ENCODE assay signal across 12 cellular contexts in genomic region chr11:126311464-126312291, GRCh38. TPM values are rescaled to one million over a fixed set of nuclear protein-coding genes. Genes with fewer than 3 reads are reported as not detected.
DNase-seq lines count a peak whose midpoint lies in the region; ATAC-seq and TF ChIP-seq lines count a peak whose summit lies in the region.
"Had no signal": no experiment of that assay in that cellular context is flagged by ENCODE, and none has a peak within 500 bp of the region (broad histone marks: within the 10 kb centered on the region; RNA-seq: fewer than 3 reads in every experiment).

No MANE protein-coding gene starts in this region.

- H3K36me3 ChIP-seq in tibial nerve, result peaks cover 0 to 27% (median 0%) of the 10 kb centered on the region in 3 donors
- H3K36me3 ChIP-seq: right atrium auricular region had no signal

- H3K27me3 ChIP-seq in tibial nerve, result no peaks in the 10 kb centered on the region
- H3K27me3 ChIP-seq: right atrium auricular region had no signal

- peaks cover 0 to 50% (median 15%) of the 10 kb centered on the region in 4 donors for H3K4me1 ChIP-seq in tibial nerve

- peak; percentile 5 for TF ChIP-seq CTCF in GM12865 (IDR thresholded peaks at IDR 0.05; ENCODE audit: insufficient read depth, low read depth, low read length, missing control alignments)
- TF ChIP-seq CTCF in tibial nerve (IDR thresholded peaks at IDR 0.05), result no peak

- WGBS in tibial nerve, 2 donors, result 87 to 88% methylated on average over 13 of the region's 13 CpGs

- ATAC-seq in GM21447 (IDR thresholded peaks at IDR 0.05; ENCODE audit: unreplicated experiment), result peak; percentile 73
- ATAC-seq in HG03378 (IDR thresholded peaks at IDR 0.05; ENCODE audit: unreplicated experiment), result peak; percentile 54
- ATAC-seq in central memory CD8-positive, alpha-beta T cell (replicated peaks; ENCODE audit: extremely low read depth, poor library complexity, severe bottlenecking), result no peak

- peak overlapping the region; percentile 27 for H3K27ac Mint-ChIP-seq in central memory CD8-positive, alpha-beta T cell (ENCODE audit: low read depth)
- H3K27ac Mint-ChIP-seq: WTC11 had no signal

- no peaks in the 10 kb centered on the region for H3K9me3 Mint-ChIP-seq in central memory CD8-positive, alpha-beta T cell

- H3K4me1 Mint-ChIP-seq in central memory CD8-positive, alpha-beta T cell, result peaks cover 44% of the 10 kb centered on the region

- TF ChIP-seq POLR2A in tibial nerve (IDR thresholded peaks at IDR 0.05), result no peak

- no peak for TF ChIP-seq EP300 in tibial nerve (IDR thresholded peaks at IDR 0.05)

- no peaks in the 10 kb centered on the region for H3K9me3 ChIP-seq in tibial nerve
- H3K9me3 ChIP-seq: right atrium auricular region had no signal

- H3K4me3 ChIP-seq in GM12865 (ENCODE audit: low read depth, low read length), result no peak overlapping the region
- no peak overlapping the region for H3K4me3 ChIP-seq in tibial nerve
- H3K4me3 ChIP-seq: right atrium auricular region had no signal

- H3K27ac ChIP-seq in tibial nerve, result peak overlapping the region in 1 of 4 donors; percentile 48

- DNase-seq in GM12865 (ENCODE audit: low read depth) (peak; percentile 85), NCI-H1436 treated with DMSO at 0.1 percent for 48 hours (lab: John Stamatoyannopoulos, UW) (no peak), tibial nerve (ENCODE audit: low spot score in 2 of 2) (no peak), OCI-M2 (lab: John Stamatoyannopoulos, UW; ENCODE audit: unreplicated experiment) (no peak), NCI-H1694 treated with DMSO at 0.1 percent for 48 hours (lab: John Stamatoyannopoulos, UW) (no peak)
- DNase-seq in central memory CD8-positive, alpha-beta T cell (ENCODE audit: low spot score in 2 of 2), result no peak
- DNase-seq: cerebellar nuclear complex, DMS153 had no signal

- no peak overlapping the region for H3K4me3 Mint-ChIP-seq in central memory CD8-positive, alpha-beta T cell
- H3K4me3 Mint-ChIP-seq: WTC11 had no signal

- no peaks in the 10 kb centered on the region for H3K27me3 Mint-ChIP-seq in central memory CD8-positive, alpha-beta T cell

- peaks cover 24% of the 10 kb centered on the region for H3K36me3 Mint-ChIP-seq in central memory CD8-positive, alpha-beta T cell (ENCODE audit: insufficient read depth)

RNA-seq across cellular contexts. Expression of gene DCPS, which starts 7.8 kb away (rescaled TPM):
- total RNA-seq in tibial nerve, result 10 to 100 TPM in 2 of 4 donors, 1 to 10 TPM in 2; 7.1 to 16.4 (median 11.9) TPM

RNA-seq across cellular contexts. Expression of gene TIRAP, which starts 28.8 kb away (rescaled TPM):
- total RNA-seq in tibial nerve, result 10 to 100 TPM; 13.8 to 16.3 (median 14.6) TPM

RNA-seq across cellular contexts. Expression of gene FOXRED1, which starts 42.7 kb away (rescaled TPM):
- total RNA-seq in tibial nerve, result 10 to 100 TPM; 17.9 to 29.5 (median 20.4) TPM

RNA-seq across cellular contexts. Expression of gene SRPRA, which starts 43.0 kb away (rescaled TPM):
- 10 to 100 TPM; 64.9 to 90.0 (median 80.4) TPM for total RNA-seq in tibial nerve

RNA-seq across cellular contexts. Expression of gene ST3GAL4, which starts 43.8 kb away (rescaled TPM):
- 100 to 1,000 TPM in 2 of 4 donors, 10 to 100 TPM in 2; 68.1 to 162 (median 122) TPM for total RNA-seq in tibial nerve
